Comparison of ENCODE assay signal across 26 cellular contexts in the genomic region with DNA sequence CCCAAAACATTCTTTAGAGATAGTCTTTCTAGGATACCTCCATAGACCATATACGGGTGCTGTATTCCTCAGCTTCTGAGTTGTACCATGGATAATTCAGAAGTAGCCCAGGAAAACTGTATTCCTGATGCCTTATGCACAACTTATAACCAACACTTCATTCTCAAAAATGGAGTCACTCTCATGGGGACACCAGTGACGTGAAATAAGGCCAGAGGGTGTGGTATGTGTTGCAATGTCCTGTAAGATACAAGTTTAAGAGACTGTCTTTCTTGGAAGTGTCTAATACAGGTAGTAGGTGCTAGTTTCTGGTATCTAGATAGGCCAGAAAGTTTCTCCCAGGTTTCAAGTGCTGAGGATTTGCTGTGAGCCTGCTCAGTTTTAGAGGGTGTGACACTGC.
"Had no signal": no experiment of that assay in that cellular context is flagged by ENCODE, and none has a peak within 500 bp of the region (broad histone marks: within the 10 kb centered on the region; RNA-seq: fewer than 3 reads in every experiment).

No MANE protein-coding gene starts in this region.

- H3K4me1 Mint-ChIP-seq: nephron, WTC11 had no signal

- ATAC-seq: activated T-cell treated with anti-CD3 and anti-CD28 coated beads, Interleukin-2, amount 50 U/mL, for 4 hours; esophagus mucosa; gastrocnemius medialis; WTC11 had no signal

- FAIRE-seq: endometrium, TTC549 had no signal

- DNase-seq: activated CD4-positive, alpha-beta T cell treated with anti-CD3 and anti-CD28 coated beads, Interleukin-2, amount 50 U/mL, for 4 hours; activated gamma-delta T cell; activated T-cell treated with anti-CD3 and anti-CD28 coated beads, Interleukin-2, amount 50 U/mL, for 4 hours; aorta; brain microvascular endothelial cell; gastrocnemius medialis; head of caudate nucleus; left ventricle myocardium inferior; mammary epithelial cell; midbrain; occipital lobe; posterior cingulate gyrus; spleen; stimulated activated CD4-positive, alpha-beta T cell treated with anti-CD3 and anti-CD28 coated beads, Interleukin-4, amount 100 ng/mL, for 4 hours; stimulated activated naive CD4-positive, alpha-beta T cell; substantia nigra; tibial artery had no signal

- H3K4me3 ChIP-seq: coronary artery, gastrocnemius medialis, left ventricle myocardium inferior, SK-N-MC, spleen, tibial artery had no signal

- H3K27me3 ChIP-seq: brain microvascular endothelial cell, gastrocnemius medialis, spleen, tibial artery had no signal

- H3K9me3 ChIP-seq: gastrocnemius medialis, left ventricle myocardium inferior, spleen, tibial artery had no signal

- H3K4me3 Mint-ChIP-seq: activated T-cell treated with anti-CD3 and anti-CD28 coated beads, Interleukin-2, amount 50 U/mL, for 4 hours; central memory CD8-positive, alpha-beta T cell; nephron; T-helper 2 cell treated with Interferon-gamma antibody and Interleukin-4, amounts not matched to agents 5 μg/mL and 100 μg/mL, for 36 hours; WTC11 had no signal

- H3K9me3 Mint-ChIP-seq: activated T-cell treated with anti-CD3 and anti-CD28 coated beads, Interleukin-2, amount 50 U/mL, for 4 hours; central memory CD8-positive, alpha-beta T cell; nephron; T-helper 2 cell treated with Interferon-gamma antibody and Interleukin-4, amounts not matched to agents 5 μg/mL and 100 μg/mL, for 36 hours had no signal

- H3K27ac Mint-ChIP-seq: WTC11 had no signal

- H3K27me3 Mint-ChIP-seq: central memory CD8-positive, alpha-beta T cell had no signal

- H3K4me1 ChIP-seq: gastrocnemius medialis, left ventricle myocardium inferior, tibial artery had no signal

- H3K27ac ChIP-seq: brain microvascular endothelial cell, coronary artery, gastrocnemius medialis, left ventricle myocardium inferior, SK-N-MC, tibial artery had no signal
